ENCODE assay signal across 1 cellular context in genomic region chr12:52942914-52943207, GRCh38.
TF ChIP-seq lines count a peak whose summit lies in the region.

No MANE protein-coding gene starts in this region.

TF ChIP-seq in IMR-90, 13 proteins besides CTCF, POLR2A, EP300 and RAD21:
- TF ChIP-seq CEBPB (IDR thresholded peaks at IDR 0.05; ENCODE audit: low read depth, low read length) (no peak), USF2 (IDR thresholded peaks at IDR 0.05; ENCODE audit: low read depth, low read length) (no peak), MXI1 (IDR thresholded peaks at IDR 0.05; ENCODE audit: borderline replicate concordance, low read depth, low read length) (no peak), FOS (IDR thresholded peaks at IDR 0.05; ENCODE audit: low read depth, low read length) (no peak), MAZ (IDR thresholded peaks at IDR 0.05; ENCODE audit: borderline replicate concordance, low read depth, low read length) (no peak), ELK1 (IDR thresholded peaks at IDR 0.05; ENCODE audit: borderline replicate concordance, low read depth, low read length) (no peak), CHD1 (IDR thresholded peaks at IDR 0.05; ENCODE audit: low read depth, low read length) (no peak), NFE2L2 (IDR thresholded peaks at IDR 0.05; ENCODE audit: low read depth, low read length) (no peak), RCOR1 (IDR thresholded peaks at IDR 0.05; ENCODE audit: insufficient replicate concordance, low read length) (no peak), MAFK (IDR thresholded peaks at IDR 0.05; ENCODE audit: low read depth, low read length) (no peak), RFX5 (IDR thresholded peaks at IDR 0.05; ENCODE audit: low read depth, low read length) (no peak), SMC3 (IDR thresholded peaks at IDR 0.05; ENCODE audit: low read depth, low read length) (no peak), BHLHE40 (IDR thresholded peaks at IDR 0.05; ENCODE audit: low read depth, low read length) (no peak)
